ENCODE assay signal across 8 cellular contexts in the genomic region with DNA sequence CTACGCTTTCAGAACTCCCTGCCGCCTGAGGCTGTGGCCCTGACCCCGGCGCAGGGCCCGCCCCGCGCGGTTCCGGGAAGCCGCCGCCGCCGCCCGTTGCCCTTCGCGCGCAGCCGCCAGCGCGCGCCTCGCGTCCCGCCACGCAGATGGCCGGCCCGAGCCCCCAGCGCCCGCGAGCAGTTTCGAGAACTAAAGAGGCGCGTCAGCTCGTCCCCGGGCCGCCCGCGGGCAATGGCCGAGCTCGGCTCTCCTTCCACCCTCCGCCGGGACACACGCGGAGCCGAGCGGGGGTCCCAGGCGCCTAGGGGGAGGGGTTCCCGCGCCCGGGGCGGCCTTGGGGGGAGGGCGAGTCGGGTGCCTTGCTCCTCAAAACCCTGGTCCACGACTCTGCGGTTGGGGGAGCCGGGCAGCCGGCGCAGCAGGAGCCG. TPM values are rescaled to one million over a fixed set of nuclear protein-coding genes. Genes with fewer than 3 reads are reported as not detected.
DNase-seq lines count a peak whose midpoint lies in the region; ATAC-seq and TF ChIP-seq lines count a peak whose summit lies in the region.

No MANE protein-coding gene starts in this region.

- no peak for TF ChIP-seq POLR2A in NB4 (IDR thresholded peaks at IDR 0.05; ENCODE audit: extremely low read depth, insufficient read length)

- DNase-seq in AG10803 (ENCODE audit: low read depth), result peak; percentile 50
- peak; percentile 66 for DNase-seq in NB4 (ENCODE audit: low read depth)
- DNase-seq in activated T-cell treated with anti-CD3 and anti-CD28 coated beads, Interleukin-2, amount 50 U/mL, for 1 hour, result peak; percentile 68
- DNase-seq in HuH-7 (ENCODE audit: low spot score), result no peak

- H3K4me3 ChIP-seq in AG10803 (ENCODE audit: low read length), result peak overlapping the region; percentile 83
- H3K4me3 ChIP-seq in NB4 (ENCODE audit: low read depth, low read length), result peak overlapping the region; percentile 98
- peak overlapping the region; percentile 82 to 86 for H3K4me3 ChIP-seq in muscle layer of duodenum (ENCODE audit: low read depth in 1 of 2, low read length in 2 of 2)

- H3K27me3 ChIP-seq in muscle layer of duodenum (ENCODE audit: low read depth, low read length), result no peaks in the 10 kb centered on the region

- peaks cover 10 to 39% of the 10 kb centered on the region in 2 donors for H3K4me1 ChIP-seq in muscle layer of duodenum (ENCODE audit: control insufficient read depth in 1 of 2, insufficient read depth in 2 of 2, low read length in 2 of 2)

- peak; percentile 21 for ATAC-seq in GM21390 (IDR thresholded peaks at IDR 0.05; ENCODE audit: unreplicated experiment)
- ATAC-seq in esophagus mucosa, result peak; percentile 30

- H3K27ac ChIP-seq in muscle layer of duodenum (ENCODE audit: low read length) (peak overlapping the region; percentile 97), temporal lobe (ENCODE audit: low read depth, low read length) (peak overlapping the region; percentile 96)

- TF ChIP-seq CTCF in AG10803 (conservative IDR thresholded peaks at IDR 0.05; ENCODE audit: low read length) (no peak), NB4 (IDR thresholded peaks at IDR 0.05; ENCODE audit: low read depth, low read length) (no peak)

- H3K9me3 ChIP-seq in muscle layer of duodenum (ENCODE audit: control insufficient read depth in 1 of 2, low read length in 2 of 2), result no peaks in the 10 kb centered on the region

- H3K36me3 ChIP-seq in muscle layer of duodenum (ENCODE audit: control insufficient read depth in 1 of 2, insufficient read depth in 2 of 2, low read length in 2 of 2), result peaks cover 0 to 5% of the 10 kb centered on the region in 2 donors

RNA-seq across cellular contexts. Expression of a gene that starts 1.8 kb away (rescaled TPM):
- total RNA-seq in esophagus mucosa (170 TPM), temporal lobe (63.4 TPM)

RNA-seq across cellular contexts. Expression of a gene that starts 29.7 kb away (rescaled TPM):
- 2.9 TPM for total RNA-seq in esophagus mucosa
- 12.5 TPM for total RNA-seq in temporal lobe

RNA-seq across cellular contexts. Expression of a gene that starts 35.7 kb away (rescaled TPM):
- total RNA-seq in esophagus mucosa (not detected), temporal lobe (not detected)
